Comparison of ENCODE assay signal across 27 cellular contexts in genomic region chr21:16007933-16008332, GRCh38.
DNase-seq lines count a peak whose midpoint lies in the region; ATAC-seq, FAIRE-seq and TF ChIP-seq lines count a peak whose summit lies in the region.
"Had no signal": no experiment of that assay in that cellular context is flagged by ENCODE, and none has a peak within 500 bp of the region (broad histone marks: within the 10 kb centered on the region; RNA-seq: fewer than 3 reads in every experiment).

No MANE protein-coding gene starts in this region.

- no peak for FAIRE-seq in HepG2 (lab: Jason Lieb, UNC)
- FAIRE-seq: GM12892, GM19239 had no signal

- H3K27me3 Mint-ChIP-seq in nephron (ENCODE audit: low read depth) (no peaks in the 10 kb centered on the region), endothelial cell (ENCODE audit: unreplicated experiment) (peaks cover 1% of the 10 kb centered on the region)
- H3K27me3 Mint-ChIP-seq: CD8-positive, alpha-beta memory T cell had no signal

- ATAC-seq in HepG2 (no peak), right lobe of liver (no peak)

- H3K4me2 ChIP-seq in HepG2 (ENCODE audit: low read depth, low read length) (no peak overlapping the region), fibroblast of lung (ENCODE audit: extremely low read depth, insufficient read depth, low read length) (no peak overlapping the region)
- H3K4me2 ChIP-seq: KMS-11, PC-9 had no signal

- intact Hi-C loops in HepG2 (cut with micrococcal nuclease; ENCODE audit: unreplicated experiment) (no loop called here), right lobe of liver (cut with DNase I) (no loop called here), testis (cut with DNase I; ENCODE audit: low total_unique reads) (no loop called here), dorsolateral prefrontal cortex (cut with DNase I) (loop anchor here (10.0 kb wide), 2 partner anchors 57 to 327 kb away; no protein-coding TSS in a partner anchor)

- POLR2A ChIA-PET in HepG2 (lab: Yijun Ruan, JAX) = no interaction called here

- H4K20me1 ChIP-seq in HepG2 (ENCODE audit: insufficient read depth, low read length) (no peaks in the 10 kb centered on the region), fibroblast of lung (ENCODE audit: control insufficient read depth, extremely low read depth, insufficient read depth, low read length) (no peaks in the 10 kb centered on the region)

- H2AFZ ChIP-seq in HepG2 (ENCODE audit: low read length) (no peak overlapping the region), fibroblast of lung (ENCODE audit: low read length) (no peak overlapping the region)
- H2AFZ ChIP-seq: PC-9 had no signal

- H3K4me1 ChIP-seq in HepG2 (ENCODE audit: insufficient read depth, low read length) (peaks cover 10% of the 10 kb centered on the region), right lobe of liver (no peaks in the 10 kb centered on the region), fibroblast of lung (ENCODE audit: control insufficient read depth, extremely low read depth, insufficient read depth, low read length) (no peaks in the 10 kb centered on the region), testis (no peaks in the 10 kb centered on the region)
- H3K4me1 ChIP-seq: BE2C had no signal

- no peaks in the 10 kb centered on the region for H3K36me3 ChIP-seq in HepG2 (replicated peaks in 1 of 2; ENCODE audit: control insufficient read depth in 1 of 2, insufficient read depth in 2 of 2, low read length in 2 of 2)
- no peaks in the 10 kb centered on the region for H3K36me3 ChIP-seq in right lobe of liver
- no peaks in the 10 kb centered on the region for H3K36me3 ChIP-seq in fibroblast of lung (ENCODE audit: control insufficient read depth, insufficient read depth, low read length)
- no peaks in the 10 kb centered on the region for H3K36me3 ChIP-seq in testis (ENCODE audit: low read depth, missing control alignments)
- H3K36me3 ChIP-seq: BE2C had no signal

- H3K27ac ChIP-seq in HepG2 (ENCODE audit: extremely low read length, insufficient read depth, low read length) (no peak overlapping the region), right lobe of liver (no peak overlapping the region), fibroblast of lung (ENCODE audit: insufficient read depth, low read length) (no peak overlapping the region), testis (no peak overlapping the region), dorsolateral prefrontal cortex (no peak overlapping the region)
- H3K27ac ChIP-seq: 22Rv1, KMS-11, PC-9 had no signal

- TF ChIP-seq POLR2A in HepG2 (IDR thresholded peaks at IDR 0.05; ENCODE audit: insufficient read depth in 1 of 2, low read depth in 2 of 2, low read length in 2 of 2) (no peak), right lobe of liver (IDR thresholded peaks at IDR 0.05) (no peak), testis (IDR thresholded peaks at IDR 0.05) (no peak)

- H3K9me3 ChIP-seq in HepG2 (ENCODE audit: low read length) (no peaks in the 10 kb centered on the region), right lobe of liver (no peaks in the 10 kb centered on the region), fibroblast of lung (ENCODE audit: control insufficient read depth, insufficient read depth, low read depth, low read length) (no peaks in the 10 kb centered on the region), testis (no peaks in the 10 kb centered on the region)
- H3K9me3 ChIP-seq: BE2C had no signal

- H3K79me2 ChIP-seq in HepG2 (ENCODE audit: insufficient read depth, low read length) = no peaks in the 10 kb centered on the region
- H3K79me2 ChIP-seq in fibroblast of lung (ENCODE audit: control insufficient read depth, insufficient read depth, low read length) = no peaks in the 10 kb centered on the region

- H3K4me1 Mint-ChIP-seq in nephron (peaks cover 29% of the 10 kb centered on the region), endothelial cell (ENCODE audit: unreplicated experiment) (no peaks in the 10 kb centered on the region)
- H3K4me1 Mint-ChIP-seq: CD14-positive monocyte; CD8-positive, alpha-beta memory T cell; IgD-negative memory B cell had no signal

- in situ Hi-C loops in HepG2 (cut with HindIII; ENCODE audit: extremely low pct_ligation_motif_present, low pct_unique_long_range_greater_than_20kb) = no loop called here

- no peaks in the 10 kb centered on the region; a peak in 1 of 5 replicates for H3K27me3 ChIP-seq in HepG2 (ENCODE audit: control insufficient read depth in 1 of 2, insufficient read depth in 2 of 2, low read length in 2 of 2)
- H3K27me3 ChIP-seq in right lobe of liver = no peaks in the 10 kb centered on the region
- no peaks in the 10 kb centered on the region for H3K27me3 ChIP-seq in fibroblast of lung (ENCODE audit: control insufficient read depth, insufficient read depth, low read length)
- no peaks in the 10 kb centered on the region for H3K27me3 ChIP-seq in testis
- H3K27me3 ChIP-seq in dorsolateral prefrontal cortex = no peaks in the 10 kb centered on the region
- H3K27me3 ChIP-seq: BE2C had no signal

- DNase-seq in HepG2 (ENCODE audit: low spot score) (no peak), right lobe of liver (no peak), fibroblast of lung (ENCODE audit: low read depth in 2 of 2) (peak; percentile 6 to 13), testis (no peak), endothelial cell (ENCODE audit: low spot score) (no peak), dorsolateral prefrontal cortex (no peak)
- DNase-seq: ACHN; BE2C; CD8-positive, alpha-beta memory T cell; DMS 273 treated with DMSO at 0.1 percent for 48 hours; DMS79; H7; NCI-H1048; NCI-H1417 treated with DMSO at 0.1 percent for 48 hours; NCI-H1694 treated with DMSO at 0.1 percent for 48 hours; NCI-H2081; NCI-H2227 treated with DMSO at 0.1 percent for 48 hours; NCI-H526 treated with DMSO at 0.1 percent for 48 hours; PC-9; SHP77 had no signal

- peaks cover 5% of the 10 kb centered on the region for H3K36me3 Mint-ChIP-seq in nephron (ENCODE audit: low read depth)
- no peaks in the 10 kb centered on the region for H3K36me3 Mint-ChIP-seq in endothelial cell (ENCODE audit: low read depth, unreplicated experiment)
- H3K36me3 Mint-ChIP-seq: CD14-positive monocyte; CD8-positive, alpha-beta memory T cell; IgD-negative memory B cell had no signal

- TF ChIP-seq RAD21 in HepG2 (CRISPR knock-in tag; IDR thresholded peaks at IDR 0.05) = no peak

- no TSS peak for BruUV-seq in HepG2 (replicated peaks; lab: Mats Ljungman, UMichigan)

- peak overlapping the region; percentile 18 to 59 (median 37) for H3K27ac Mint-ChIP-seq in nephron
- no peak overlapping the region for H3K27ac Mint-ChIP-seq in endothelial cell (ENCODE audit: unreplicated experiment)
- H3K27ac Mint-ChIP-seq: CD14-positive monocyte; CD8-positive, alpha-beta memory T cell; IgD-negative memory B cell had no signal

- H3K9me3 Mint-ChIP-seq in nephron = peaks cover 5% of the 10 kb centered on the region
- H3K9me3 Mint-ChIP-seq in endothelial cell (ENCODE audit: unreplicated experiment) = no peaks in the 10 kb centered on the region

- CTCF ChIA-PET in HepG2 (lab: Yijun Ruan, JAX; ENCODE audit: low intra/inter-chr PET ratio, low total read pairs) = no interaction called here

- TF ChIP-seq EP300 in HepG2 (IDR thresholded peaks at IDR 0.05; ENCODE audit: low read depth in 2 of 2, low read length in 2 of 2) (no peak), HepG2 (CRISPR knock-in tag; IDR thresholded peaks at IDR 0.05; ENCODE audit: borderline replicate concordance) (no peak)

- H3K9ac ChIP-seq in HepG2 (ENCODE audit: insufficient read depth, low read depth, low read length) (no peak overlapping the region), fibroblast of lung (ENCODE audit: insufficient read depth, low read length) (no peak overlapping the region)
- H3K9ac ChIP-seq: KMS-11 had no signal

- H3K4me3 Mint-ChIP-seq in nephron (no peak overlapping the region), endothelial cell (ENCODE audit: unreplicated experiment) (no peak overlapping the region)
- H3K4me3 Mint-ChIP-seq: CD14-positive monocyte; CD8-positive, alpha-beta memory T cell; IgD-negative memory B cell had no signal

- H3K4me3 ChIP-seq in HepG2 (replicated peaks in 1 of 3; ENCODE audit: insufficient read depth in 1 of 3, low read depth in 2 of 3, low read length in 3 of 3) = no peak overlapping the region
- H3K4me3 ChIP-seq in right lobe of liver = no peak overlapping the region
- H3K4me3 ChIP-seq in fibroblast of lung (replicated peaks in 1 of 4; ENCODE audit: control extremely low read depth in 1 of 4, insufficient read depth in 1 of 4, low read depth in 3 of 4, low read length in 4 of 4) = no peak overlapping the region
- H3K4me3 ChIP-seq in testis = no peak overlapping the region
- no peak overlapping the region for H3K4me3 ChIP-seq in dorsolateral prefrontal cortex
- H3K4me3 ChIP-seq: PC-9 had no signal

- TF ChIP-seq CTCF in HepG2 (CRISPR knock-in tag; IDR thresholded peaks at IDR 0.05) (no peak), right lobe of liver (IDR thresholded peaks at IDR 0.05) (no peak), fibroblast of lung (conservative IDR thresholded peaks at IDR 0.05 in 1 of 2, IDR thresholded peaks at IDR 0.05 in 1 of 2; ENCODE audit: low read depth in 1 of 2, low read length in 2 of 2) (no peak), nephron (IDR thresholded peaks at IDR 0.05; ENCODE audit: unreplicated experiment in 3 of 3) (no peak), testis (IDR thresholded peaks at IDR 0.05) (no peak), endothelial cell (IDR thresholded peaks at IDR 0.05; ENCODE audit: unreplicated experiment) (no peak), dorsolateral prefrontal cortex (IDR thresholded peaks at IDR 0.05 in 54 of 56, conservative IDR thresholded peaks at IDR 0.05 in 2 of 56; ENCODE audit: low read depth in 1 of 56, partially characterized antibody in 56 of 56) (no peak)

- 4% methylated on average over 2 of the region's 2 CpGs for WGBS in HepG2 (ENCODE audit: low lambda C conversion rate)
- WGBS in right lobe of liver (ENCODE audit: insufficient coverage, low coverage, low lambda C conversion rate, missing lambda C conversion rate) = 61% methylated on average over 2 of the region's 2 CpGs
- 79 to 83% methylated on average over 2 of the region's 2 CpGs for WGBS in testis, 2 donors

TF ChIP-seq in HepG2, 621 proteins besides CTCF, POLR2A, EP300 and RAD21:
- TF ChIP-seq GTF2F1 (IDR thresholded peaks at IDR 0.05; ENCODE audit: low read length) = no peak
- peak; percentile 9; the same call in 1 of the 2 replicates for TF ChIP-seq CEBPB (IDR thresholded peaks at IDR 0.05; ENCODE audit: borderline replicate concordance, low read depth, low read length)

Comparison
In these comparisons a context has a peak if more than half of its experiments do, and no peak if none do; other contexts are left out.
1. DNase-seq: peak in fibroblast of lung (2 of 2); none in HepG2 (single experiment), right lobe of liver (0 of 3), testis (single experiment), endothelial cell (single experiment) and dorsolateral prefrontal cortex (0 of 10).
2. intact Hi-C loops: an anchor here in dorsolateral prefrontal cortex (10.0 kb wide); none called in HepG2, right lobe of liver and testis.